In genomic region chr22:33539902-33540751, GRCh38 we compare ENCODE assay signal across 10 cellular contexts.
DNase-seq lines count a peak whose midpoint lies in the region; ATAC-seq and TF ChIP-seq lines count a peak whose summit lies in the region.
"Had no signal": no experiment of that assay in that cellular context is flagged by ENCODE, and none has a peak within 500 bp of the region (broad histone marks: within the 10 kb centered on the region; RNA-seq: fewer than 3 reads in every experiment).

No MANE protein-coding gene starts in this region.

- ATAC-seq in left lobe of liver, result peak; percentile 77
- no peak for ATAC-seq in HG02840 (IDR thresholded peaks at IDR 0.05; ENCODE audit: low FRiP score, unreplicated experiment)

- dilution Hi-C loops in mammary epithelial cell (cut with HindIII; ENCODE audit: low sequenced_read_pairs), result no loop called here

- no peak for TF ChIP-seq EP300 in suprapubic skin (IDR thresholded peaks at IDR 0.05)

- CTCF ChIA-PET in mammary epithelial cell (lab: Charles Lee; ENCODE audit: low non-redundant PET), result no interaction called here

- no peaks in the 10 kb centered on the region for H4K20me1 ChIP-seq in GM23248 (ENCODE audit: insufficient read depth)
- H4K20me1 ChIP-seq in mammary epithelial cell (ENCODE audit: insufficient read depth, low read length), result no peaks in the 10 kb centered on the region

- no peak overlapping the region for H3K27ac ChIP-seq in GM23248
- H3K27ac ChIP-seq in suprapubic skin, result peak overlapping the region; percentile 51
- H3K27ac ChIP-seq in mammary epithelial cell (ENCODE audit: insufficient read depth, low read depth, low read length), result no peak overlapping the region

- TF ChIP-seq CTCF in cardiac fibroblast (IDR thresholded peaks at IDR 0.05; ENCODE audit: low read depth, low read length) (no peak), suprapubic skin (IDR thresholded peaks at IDR 0.05) (no peak), mammary epithelial cell (conservative IDR thresholded peaks at IDR 0.05 in 1 of 2, IDR thresholded peaks at IDR 0.05 in 1 of 2; ENCODE audit: extremely low read depth in 1 of 2, insufficient read depth in 1 of 2, low read depth in 1 of 2, low read length in 2 of 2) (no peak)

- no peaks in the 10 kb centered on the region for H3F3A ChIP-seq in GM23248 (ENCODE audit: insufficient read depth)

- BruUV-seq in mammary epithelial cell (replicated peaks; lab: Mats Ljungman, UMichigan), result no TSS peak

- in situ Hi-C loops in GM23248 (cut with MboI) (no loop called here), mammary epithelial cell (cut with MboI; ENCODE audit: low sequenced_read_pairs in 2 of 2) (no loop called here)

- H3K4me1 ChIP-seq in GM23248 (ENCODE audit: insufficient read depth) (peaks cover 9% of the 10 kb centered on the region; the same call in 1 of the 2 replicates), suprapubic skin (peaks cover 29% of the 10 kb centered on the region), mammary epithelial cell (ENCODE audit: insufficient read depth, low read length) (no peaks in the 10 kb centered on the region)

- H3K79me2 ChIP-seq in GM23248 (ENCODE audit: insufficient read depth) (no peaks in the 10 kb centered on the region), mammary epithelial cell (ENCODE audit: insufficient read depth, low read length) (no peaks in the 10 kb centered on the region)

- no peak overlapping the region for H3K4me3 ChIP-seq in GM23248
- H3K4me3 ChIP-seq in cardiac fibroblast (replicated peaks in 1 of 2; ENCODE audit: low read depth in 2 of 2, low read length in 2 of 2), result no peak overlapping the region
- H3K4me3 ChIP-seq in suprapubic skin, result no peak overlapping the region
- H3K4me3 ChIP-seq in mammary epithelial cell (replicated peaks in 1 of 3; ENCODE audit: insufficient read depth in 1 of 3, low read depth in 2 of 3, low read length in 3 of 3), result no peak overlapping the region

- 39 to 55% methylated on average over 8 of the region's 8 CpGs for WGBS in GM23248 (ENCODE audit: low coverage in 1 of 2, low lambda C conversion rate in 2 of 2, missing lambda C conversion rate in 2 of 2), 2 experiments
- 58% methylated on average over 8 of the region's 8 CpGs for WGBS in suprapubic skin
- 19% methylated on average over 6 of the region's 8 CpGs for WGBS in mammary epithelial cell (ENCODE audit: low coverage, missing lambda C conversion rate)

- no peak overlapping the region for H3K4me2 ChIP-seq in GM23248 (ENCODE audit: unreplicated experiment)
- no peak overlapping the region for H3K4me2 ChIP-seq in mammary epithelial cell (ENCODE audit: insufficient read depth, low read depth, low read length)

- DNase-seq in GM23248 (peak; percentile 40), cardiac fibroblast (ENCODE audit: low read depth in 2 of 2) (peak; percentile 7 to 38), left lobe of liver (ENCODE audit: low spot score) (peak; percentile 88), suprapubic skin (ENCODE audit: low spot score in 2 of 2) (peak in 1 of 2 donors; percentile 81), mammary epithelial cell (no peak), NCI-H82 treated with DMSO at 0.1 percent for 48 hours (lab: John Stamatoyannopoulos, UW; ENCODE audit: unreplicated experiment) (no peak)
- no peak for DNase-seq in activated CD4-positive, CD25-positive, alpha-beta regulatory T cell treated with anti-CD3 and anti-CD28 coated beads, Interleukin-2, amount 50 U/mL, for 72 hours
- DNase-seq: activated CD4-positive, alpha-beta memory T cell treated with anti-CD3 and anti-CD28 coated beads, Interleukin-2, amount 10 ng/mL, durations not matched to agents 7 days and 5 days; mesendoderm had no signal

- H3K27me3 ChIP-seq in GM23248 (replicated peaks; ENCODE audit: insufficient read depth) (no peaks in the 10 kb centered on the region), suprapubic skin (no peaks in the 10 kb centered on the region), mammary epithelial cell (ENCODE audit: insufficient read depth, low read length) (no peaks in the 10 kb centered on the region)

- no peak overlapping the region for H3K9ac ChIP-seq in GM23248
- no peak overlapping the region for H3K9ac ChIP-seq in mammary epithelial cell (ENCODE audit: insufficient read depth, low read length)

- no peak overlapping the region for H2AFZ ChIP-seq in GM23248
- H2AFZ ChIP-seq in mammary epithelial cell (ENCODE audit: low read depth, low read length), result no peak overlapping the region

- intact Hi-C loops in mammary epithelial cell (cut with micrococcal nuclease), result no loop called here

- TF ChIP-seq POLR2A in suprapubic skin (IDR thresholded peaks at IDR 0.05), result no peak

- H3K36me3 ChIP-seq in GM23248 (ENCODE audit: low read depth), result no peaks in the 10 kb centered on the region
- no peaks in the 10 kb centered on the region for H3K36me3 ChIP-seq in suprapubic skin
- H3K36me3 ChIP-seq in mammary epithelial cell (ENCODE audit: insufficient read depth, low read length), result no peaks in the 10 kb centered on the region

- H3K9me2 ChIP-seq in GM23248 (ENCODE audit: insufficient read depth), result no peaks in the 10 kb centered on the region

- H3K9me3 ChIP-seq in GM23248 (ENCODE audit: low read depth), result no peaks in the 10 kb centered on the region
- no peaks in the 10 kb centered on the region for H3K9me3 ChIP-seq in suprapubic skin
- peaks cover 16% of the 10 kb centered on the region for H3K9me3 ChIP-seq in mammary epithelial cell (replicated peaks; ENCODE audit: insufficient read depth, low read length)

Comparison
In these comparisons a context has a peak if more than half of its experiments do, and no peak if none do; other contexts are left out.
1. DNase-seq: peak in GM23248 (single experiment), cardiac fibroblast (2 of 2) and left lobe of liver (single experiment); none in activated CD4-positive, CD25-positive, alpha-beta regulatory T cell treated with anti-CD3 and anti-CD28 coated beads, Interleukin-2, amount 50 U/mL, for 72 hours (single experiment), mammary epithelial cell (single experiment) and NCI-H82 treated with DMSO at 0.1 percent for 48 hours (single experiment).